In the genomic region with DNA sequence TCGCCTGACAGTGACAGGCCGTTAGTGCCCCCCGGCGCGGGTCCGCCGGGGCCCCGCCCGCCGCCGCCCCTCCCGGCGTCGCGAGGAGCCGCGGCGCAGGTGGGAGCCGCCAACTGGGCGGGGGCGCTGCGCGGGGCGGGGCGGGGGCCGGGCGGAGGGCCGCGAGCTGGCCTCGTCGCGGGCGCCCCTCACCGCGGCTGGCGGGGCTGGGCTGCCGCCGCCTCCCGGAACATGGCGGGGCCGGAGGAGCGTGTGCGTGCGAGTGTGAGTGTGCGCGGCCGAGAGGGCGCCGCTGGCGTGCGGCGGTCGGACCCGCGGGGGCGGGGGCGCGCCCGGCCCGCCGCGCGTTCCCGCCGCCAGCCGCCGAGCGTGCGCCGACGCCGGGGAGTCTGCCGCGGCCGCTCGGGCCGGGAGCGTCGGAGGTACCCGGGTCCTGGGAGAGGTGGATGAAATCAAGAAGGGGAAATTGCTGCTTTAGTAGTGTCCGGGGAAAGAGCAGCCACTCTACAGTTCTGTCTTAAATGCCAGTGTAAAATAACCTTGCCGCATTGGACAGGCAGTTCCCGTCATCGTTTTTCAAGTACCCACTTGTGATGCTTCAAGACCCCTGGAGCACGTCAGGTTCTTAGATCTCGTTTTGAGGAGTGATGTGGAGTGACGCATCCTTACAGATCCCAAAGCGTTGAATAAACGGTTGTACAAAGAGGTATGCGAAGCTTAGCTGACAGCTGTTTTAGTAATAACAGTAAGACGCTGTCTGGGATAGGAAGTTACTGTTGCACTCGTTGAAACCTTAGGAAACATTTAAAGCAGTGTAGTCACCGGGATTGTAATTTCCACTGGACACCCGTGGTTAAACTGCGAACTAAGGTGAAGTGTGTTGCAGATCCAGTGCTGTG, we compare ENCODE assay signal across 8 cellular contexts. TPM values are rescaled to one million over a fixed set of nuclear protein-coding genes. Genes with fewer than 3 reads are reported as not detected.
DNase-seq lines count a peak whose midpoint lies in the region; ATAC-seq and TF ChIP-seq lines count a peak whose summit lies in the region.

No MANE protein-coding gene starts in this region.

- H3K4me1 ChIP-seq in HAP-1 (peaks cover 44% of the 10 kb centered on the region), urinary bladder (ENCODE audit: insufficient read depth) (no peaks in the 10 kb centered on the region)

- H3K4me3 ChIP-seq in GM06990 (replicated peaks; ENCODE audit: low read depth, low read length) (peak overlapping the region; percentile 70), HAP-1 (peak overlapping the region; percentile 78), urinary bladder (ENCODE audit: low read depth, low read length) (peak overlapping the region; percentile 98)

- H3K4me1 Mint-ChIP-seq in activated naive CD8-positive, alpha-beta T cell treated with anti-CD3 and anti-CD28 coated beads, Interleukin-2, amount 50 U/mL, for 24 hours = peaks cover 72% of the 10 kb centered on the region

- H3K36me3 Mint-ChIP-seq in activated naive CD8-positive, alpha-beta T cell treated with anti-CD3 and anti-CD28 coated beads, Interleukin-2, amount 50 U/mL, for 24 hours (ENCODE audit: low read depth) = peaks cover 27% of the 10 kb centered on the region

- DNase-seq in GM06990 (ENCODE audit: extremely low read depth, insufficient read length) (peak; percentile 86), HAP-1 (ENCODE audit: low spot score in 2 of 2) (peak; percentile 71 to 77), M059J (ENCODE audit: low read depth) (peak; percentile 80), SKM-1 (lab: John Stamatoyannopoulos, UW; ENCODE audit: unreplicated experiment) (peak; percentile 27), cardiac septum (ENCODE audit: low spot score) (peak; percentile 85), posterior vena cava (ENCODE audit: low spot score) (peak; percentile 92)
- DNase-seq in activated naive CD8-positive, alpha-beta T cell treated with anti-CD3 and anti-CD28 coated beads, Interleukin-2, amount 50 U/mL, for 24 hours = peak; percentile 73

- H3K27me3 ChIP-seq in GM06990 (replicated peaks; ENCODE audit: control insufficient read depth, insufficient read depth, low read length) (no peaks in the 10 kb centered on the region), HAP-1 (ENCODE audit: low read depth) (no peaks in the 10 kb centered on the region)

- H3K36me3 ChIP-seq in GM06990 (ENCODE audit: control insufficient read depth, insufficient read depth, low read length) (peaks cover 4% of the 10 kb centered on the region), HAP-1 (replicated peaks) (peaks cover 4% of the 10 kb centered on the region; the same call in 1 of the 2 replicates), urinary bladder (ENCODE audit: insufficient read depth) (peaks cover 2% of the 10 kb centered on the region)

- no peaks in the 10 kb centered on the region for H3K9me3 Mint-ChIP-seq in activated naive CD8-positive, alpha-beta T cell treated with anti-CD3 and anti-CD28 coated beads, Interleukin-2, amount 50 U/mL, for 24 hours

- H3K27me3 Mint-ChIP-seq in activated naive CD8-positive, alpha-beta T cell treated with anti-CD3 and anti-CD28 coated beads, Interleukin-2, amount 50 U/mL, for 24 hours = no peaks in the 10 kb centered on the region

- WGBS in urinary bladder = under 1% methylated on average over 95 of the region's 95 CpGs

- in situ Hi-C loops in HAP-1 (cut with MboI; ENCODE audit: low sequenced_read_pairs) = no loop called here

- H3K27ac ChIP-seq in urinary bladder (ENCODE audit: low read depth) = peak overlapping the region; percentile 100

- H3K4me3 Mint-ChIP-seq in activated naive CD8-positive, alpha-beta T cell treated with anti-CD3 and anti-CD28 coated beads, Interleukin-2, amount 50 U/mL, for 24 hours = peak overlapping the region; percentile 95

- H3K9me3 ChIP-seq in HAP-1 = no peaks in the 10 kb centered on the region

- ATAC-seq in activated naive CD8-positive, alpha-beta T cell treated with anti-CD3 and anti-CD28 coated beads, Interleukin-2, amount 50 U/mL, for 24 hours = peak; percentile 40

- intact Hi-C loops in cardiac septum (cut with DNase I) = no loop called here
- intact Hi-C loops in posterior vena cava (cut with DNase I) = loop anchor here (2.0 to 5.0 kb wide), 2 partner anchors 35 kb away; a partner anchor contains a TSS

- TF ChIP-seq CTCF in GM06990 (IDR thresholded peaks at IDR 0.05; ENCODE audit: insufficient read depth, low read length, poor library complexity, severe bottlenecking) = no peak

- peak overlapping the region; percentile 97 for H3K27ac Mint-ChIP-seq in activated naive CD8-positive, alpha-beta T cell treated with anti-CD3 and anti-CD28 coated beads, Interleukin-2, amount 50 U/mL, for 24 hours

RNA-seq across cellular contexts. Expression of a gene that starts 0.8 kb away (rescaled TPM):
- total RNA-seq in M059J (2014; rRNA removed; shearing (Covaris generic)) = 16.0 and 24.5 TPM in 2 replicates
- total RNA-seq in cardiac septum (66.6 TPM), posterior vena cava (10 to 100 TPM; 81.0 to 91.9 TPM), urinary bladder (65.9 TPM)
- polyA plus RNA-seq in urinary bladder = 12.5 TPM

RNA-seq across cellular contexts. Expression of a gene that starts 34.9 kb away (rescaled TPM):
- 114 and 177 TPM in 2 replicates for total RNA-seq in M059J (2014; rRNA removed; shearing (Covaris generic))
- total RNA-seq in cardiac septum (325 TPM), posterior vena cava (100 to 1,000 TPM; 117 to 151 TPM), urinary bladder (116 TPM)
- polyA plus RNA-seq in urinary bladder = 143 TPM

Comparison
In these comparisons a context has a peak if more than half of its experiments do, and no peak if none do; other contexts are left out.
1. Peak in every context shown above with its lines: DNase-seq, ATAC-seq, H3K4me3 ChIP-seq and H3K27ac ChIP-seq.
2. DNase-seq: peak in every context shown above with its lines; median percentile 92 in posterior vena cava; 86 in GM06990; 85 in cardiac septum; 80 in M059J; 74 in HAP-1; 73 in activated naive CD8-positive, alpha-beta T cell treated with anti-CD3 and anti-CD28 coated beads, Interleukin-2, amount 50 U/mL, for 24 hours; 27 in SKM-1.